In the genomic region with DNA sequence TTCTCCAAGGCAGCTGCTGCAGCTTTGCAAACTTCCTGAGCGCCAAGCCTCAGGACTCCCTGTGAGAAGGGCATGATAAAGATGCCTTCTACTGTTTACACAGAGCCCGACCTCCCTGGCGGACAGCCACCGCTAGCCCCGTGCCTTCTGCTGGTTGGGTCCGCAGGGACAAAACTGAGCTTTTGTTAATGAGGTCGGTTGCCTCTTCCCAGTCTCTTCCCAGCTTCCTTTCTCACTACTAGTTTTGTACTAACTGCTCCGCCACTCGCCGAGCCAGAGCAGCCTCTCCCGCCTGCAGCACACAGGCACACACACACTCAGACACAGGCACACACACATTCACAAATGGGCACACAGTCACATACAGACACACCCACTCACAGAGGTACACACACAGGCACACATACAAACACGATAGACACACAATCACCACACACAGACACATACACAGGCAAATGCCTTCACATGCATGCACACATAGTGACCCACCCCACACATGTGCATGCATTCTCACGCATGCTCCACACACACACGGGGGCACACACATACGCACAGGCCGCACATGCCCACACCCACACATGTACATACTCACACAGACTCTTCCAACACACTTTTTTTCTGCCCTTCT, we compare ENCODE assay signal across 11 cellular contexts. TPM values are rescaled to one million over a fixed set of nuclear protein-coding genes. Genes with fewer than 3 reads are reported as not detected.
A peak's percentile ranks its signal among the peaks of the same experiment; 100 is the strongest.
DNase-seq lines count a peak whose midpoint lies in the region.
"Had no signal": no experiment of that assay in that cellular context is flagged by ENCODE, and none has a peak within 500 bp of the region (broad histone marks: within the 10 kb centered on the region; RNA-seq: fewer than 3 reads in every experiment).

A gene with protein sequence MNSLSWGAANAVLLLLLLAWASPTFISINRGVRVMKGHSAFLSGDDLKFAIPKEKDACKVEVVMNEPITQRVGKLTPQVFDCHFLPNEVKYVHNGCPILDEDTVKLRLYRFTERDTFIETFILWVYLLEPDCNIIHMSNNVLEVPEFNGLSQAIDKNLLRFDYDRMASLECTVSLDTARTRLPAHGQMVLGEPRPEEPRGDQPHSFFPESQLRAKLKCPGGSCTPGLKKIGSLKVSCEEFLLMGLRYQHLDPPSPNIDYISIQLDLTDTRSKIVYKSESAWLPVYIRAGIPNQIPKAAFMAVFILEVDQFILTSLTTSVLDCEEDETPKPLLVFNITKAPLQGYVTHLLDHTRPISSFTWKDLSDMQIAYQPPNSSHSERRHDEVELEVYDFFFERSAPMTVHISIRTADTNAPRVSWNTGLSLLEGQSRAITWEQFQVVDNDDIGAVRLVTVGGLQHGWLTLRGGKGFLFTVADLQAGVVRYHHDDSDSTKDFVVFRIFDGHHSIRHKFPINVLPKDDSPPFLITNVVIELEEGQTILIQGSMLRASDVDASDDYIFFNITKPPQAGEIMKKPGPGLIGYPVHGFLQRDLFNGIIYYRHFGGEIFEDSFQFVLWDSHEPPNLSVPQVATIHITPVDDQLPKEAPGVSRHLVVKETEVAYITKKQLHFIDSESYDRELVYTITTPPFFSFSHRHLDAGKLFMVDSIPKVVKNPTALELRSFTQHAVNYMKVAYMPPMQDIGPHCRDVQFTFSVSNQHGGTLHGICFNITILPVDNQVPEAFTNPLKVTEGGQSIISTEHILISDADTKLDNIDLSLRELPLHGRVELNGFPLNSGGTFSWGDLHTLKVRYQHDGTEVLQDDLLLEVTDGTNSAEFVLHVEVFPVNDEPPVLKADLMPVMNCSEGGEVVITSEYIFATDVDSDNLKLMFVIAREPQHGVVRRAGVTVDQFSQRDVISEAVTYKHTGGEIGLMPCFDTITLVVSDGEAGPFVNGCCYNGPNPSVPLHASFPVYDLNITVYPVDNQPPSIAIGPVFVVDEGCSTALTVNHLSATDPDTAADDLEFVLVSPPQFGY (N-terminal part only) (minus strand): TSS at position 251 of the 628 bp plus-strand sequence. CDS start 41,451 bp downstream, outside the sequence.

- peak; percentile 5 for DNase-seq in NCI-H510A treated with DMSO at 0.1 percent for 48 hours (lab: John Stamatoyannopoulos, UW)
- DNase-seq in NCI-H510A (lab: John Stamatoyannopoulos, UW) = no peak
- DNase-seq in ecto neural progenitor cell (ENCODE audit: low spot score) = peak; percentile 73
- peak; percentile 35 for DNase-seq in medulla oblongata (ENCODE audit: extremely low spot score)
- peak; percentile 45 for DNase-seq in ureter (ENCODE audit: low spot score)
- DNase-seq in MV-4-11 (lab: John Stamatoyannopoulos, UW) = no peak
- no peak for DNase-seq in germinal center (ENCODE audit: low spot score)
- no peak for DNase-seq in SKM-1 treated with dmso at 0.1 percent for 144 hours (lab: John Stamatoyannopoulos, UW; ENCODE audit: unreplicated experiment)
- DNase-seq: effector memory CD4-positive, alpha-beta T cell; GOT3 had no signal

RNA-seq across cellular contexts. Expression of the gene that starts here (rescaled TPM):
- total RNA-seq in ureter = 17.5 TPM
- total RNA-seq: B cell had no signal

Comparison
In these comparisons a context has a peak if more than half of its experiments do, and no peak if none do; other contexts are left out.
1. DNase-seq: peak in NCI-H510A treated with DMSO at 0.1 percent for 48 hours (single experiment), ecto neural progenitor cell (single experiment), medulla oblongata (single experiment) and ureter (single experiment); none in NCI-H510A (single experiment), MV-4-11 (single experiment), germinal center (single experiment) and SKM-1 treated with dmso at 0.1 percent for 144 hours (single experiment).